ENCODE assay signal across 20 cellular contexts in the genomic region with DNA sequence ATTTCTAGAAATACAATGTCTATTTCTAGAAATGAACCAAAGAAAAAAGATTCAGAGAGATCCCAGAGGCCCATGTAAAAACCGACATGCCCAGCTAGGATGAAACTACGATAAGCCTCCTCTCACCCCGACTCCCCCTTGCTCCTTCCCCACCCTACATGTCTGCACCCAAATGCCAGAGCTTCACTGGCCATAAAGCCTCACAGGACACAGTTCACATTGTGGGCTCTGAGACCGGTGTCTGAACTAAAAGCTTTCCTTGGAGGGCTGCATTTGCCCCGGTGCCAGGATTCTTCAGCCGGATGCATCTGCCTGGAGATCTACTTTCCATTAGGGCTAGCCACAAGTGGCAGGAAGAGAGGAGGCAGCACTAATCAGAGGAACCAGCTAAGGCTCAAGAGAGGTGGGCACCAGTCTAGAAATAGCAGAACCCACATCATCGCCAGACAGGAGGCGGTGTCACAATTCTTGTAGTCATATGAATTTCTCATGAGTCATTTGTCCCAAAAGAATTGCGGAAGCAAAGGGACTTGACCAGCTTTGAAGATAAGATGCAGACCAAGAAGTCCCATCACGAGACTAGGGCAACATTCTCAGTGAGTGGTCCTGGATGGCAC.
A peak's percentile ranks its signal among the peaks of the same experiment; 100 is the strongest.
DNase-seq lines count a peak whose midpoint lies in the region; TF ChIP-seq lines count a peak whose summit lies in the region.
"Had no signal": no experiment of that assay in that cellular context is flagged by ENCODE, and none has a peak within 500 bp of the region (broad histone marks: within the 10 kb centered on the region; RNA-seq: fewer than 3 reads in every experiment).

No MANE protein-coding gene starts in this region.

- H3K27ac ChIP-seq in cingulate gyrus (ENCODE audit: low read depth, low read length) = peak overlapping the region; percentile 69
- H3K27ac ChIP-seq in trophoblast cell (ENCODE audit: low read depth, low read length) = no peak overlapping the region
- H3K27ac ChIP-seq in ovary = no peak overlapping the region
- no peak overlapping the region for H3K27ac ChIP-seq in H9 (ENCODE audit: insufficient read length, low read depth, low read length)
- H3K27ac ChIP-seq: SJCRH30 had no signal

- no peak overlapping the region for H2AFZ ChIP-seq in trophoblast cell (ENCODE audit: insufficient read depth, low read length, poor library complexity)
- H2AFZ ChIP-seq in H9 (ENCODE audit: low read length) = no peak overlapping the region

- peaks cover 3% of the 10 kb centered on the region for H3K27me3 Mint-ChIP-seq in H9 (ENCODE audit: low read depth)
- H3K27me3 Mint-ChIP-seq: activated naive CD4-positive, alpha-beta T cell treated with anti-CD3 and anti-CD28 coated beads, Interleukin-2, amount 50 U/mL, for 24 hours; brain had no signal

- no peak overlapping the region for H2BK12ac ChIP-seq in trophoblast cell (ENCODE audit: low read length)
- H2BK12ac ChIP-seq in H9 (ENCODE audit: insufficient read length, low read depth, low read length) = no peak overlapping the region

- H3K4me1 Mint-ChIP-seq in H9 = peaks cover 0 to 4% of the 10 kb centered on the region in 2 experiments; a peak in 2 of 4 replicates
- H3K4me1 Mint-ChIP-seq: activated naive CD4-positive, alpha-beta T cell treated with anti-CD3 and anti-CD28 coated beads, Interleukin-2, amount 50 U/mL, for 24 hours; brain had no signal

- no peak overlapping the region for H4K12ac ChIP-seq in trophoblast cell (ENCODE audit: low read depth, low read length)

- H2BK5ac ChIP-seq in trophoblast cell (ENCODE audit: low read depth, low read length, poor library complexity) (no peak overlapping the region), H9 (ENCODE audit: insufficient read length, low read length) (no peak overlapping the region)

- H2AK5ac ChIP-seq in trophoblast cell (ENCODE audit: low read length) (no peak overlapping the region), H9 (ENCODE audit: insufficient read length, low read length) (no peak overlapping the region)

- H3K79me1 ChIP-seq in trophoblast cell (ENCODE audit: low read length) = no peaks in the 10 kb centered on the region
- H3K79me1 ChIP-seq in H9 (ENCODE audit: insufficient read depth, low read depth, low read length, poor library complexity, severe bottlenecking) = no peaks in the 10 kb centered on the region

- TF ChIP-seq POLR2A in ovary (IDR thresholded peaks at IDR 0.05) = no peak

- H3K23ac ChIP-seq in trophoblast cell (ENCODE audit: low read length) = no peak overlapping the region
- no peak overlapping the region for H3K23ac ChIP-seq in H9 (ENCODE audit: insufficient read length, low read depth, low read length)

- H3K79me2 ChIP-seq in trophoblast cell (ENCODE audit: control insufficient read depth, insufficient read depth, low read length, poor library complexity) (no peaks in the 10 kb centered on the region), H9 (ENCODE audit: insufficient read depth, low read length) (no peaks in the 10 kb centered on the region)

- H2BK15ac ChIP-seq in H9 (ENCODE audit: low read depth, low read length) = no peak overlapping the region

- H3K14ac ChIP-seq in trophoblast cell (ENCODE audit: low read length) (no peak overlapping the region), H9 (ENCODE audit: insufficient read depth, low read length) (no peak overlapping the region)

- H4K20me1 ChIP-seq in H9 (ENCODE audit: control insufficient read depth, insufficient read depth, insufficient read length) = no peaks in the 10 kb centered on the region

- no peak overlapping the region for H3T11ph ChIP-seq in H9 (ENCODE audit: low read length)

- H2BK20ac ChIP-seq in H9 (ENCODE audit: low read depth, low read length, poor library complexity, severe bottlenecking) = no peak overlapping the region

- H3K4me1 ChIP-seq in trophoblast cell (ENCODE audit: control insufficient read depth in 1 of 2, insufficient read depth in 2 of 2, low read length in 2 of 2) (no peaks in the 10 kb centered on the region), ovary (ENCODE audit: insufficient read depth) (no peaks in the 10 kb centered on the region), H9 (ENCODE audit: insufficient read depth, low read length) (no peaks in the 10 kb centered on the region)
- H3K4me1 ChIP-seq: SJCRH30 had no signal

- H3K18ac ChIP-seq in trophoblast cell (ENCODE audit: low read length) (no peak overlapping the region), H9 (ENCODE audit: insufficient read length, low read depth, low read length) (no peak overlapping the region)

- no peak overlapping the region for H3K56ac ChIP-seq in H9 (ENCODE audit: insufficient read length, low read depth, low read length)

- H3K4me2 ChIP-seq in trophoblast cell (ENCODE audit: low read length) = no peak overlapping the region
- no peak overlapping the region for H3K4me2 ChIP-seq in H9 (ENCODE audit: insufficient read depth, insufficient read length, low read length)

- TF ChIP-seq CTCF in ovary (IDR thresholded peaks at IDR 0.05) = no peak
- TF ChIP-seq CTCF in H9 (conservative IDR thresholded peaks at IDR 0.05) = no peak

- no peaks in the 10 kb centered on the region for H3K27me3 ChIP-seq in trophoblast cell (ENCODE audit: insufficient read depth, low read length)
- no peaks in the 10 kb centered on the region for H3K27me3 ChIP-seq in ovary
- H3K27me3 ChIP-seq in H9 (ENCODE audit: insufficient read depth, low read length) = no peaks in the 10 kb centered on the region

- H3K27ac Mint-ChIP-seq in H9 = no peak overlapping the region
- H3K27ac Mint-ChIP-seq: activated naive CD4-positive, alpha-beta T cell treated with anti-CD3 and anti-CD28 coated beads, Interleukin-2, amount 50 U/mL, for 24 hours; brain; CD4-positive, alpha-beta T cell had no signal

- H4K8ac ChIP-seq in trophoblast cell (ENCODE audit: low read depth, low read length) (no peak overlapping the region), H9 (replicated peaks; ENCODE audit: insufficient read length, low read depth, low read length) (no peak overlapping the region)

- H3K9me3 ChIP-seq in trophoblast cell (ENCODE audit: insufficient read depth, low read depth, low read length) (peaks cover 3% of the 10 kb centered on the region), ovary (no peaks in the 10 kb centered on the region), H9 (ENCODE audit: control insufficient read depth, low read depth, low read length) (no peaks in the 10 kb centered on the region)
- H3K9me3 ChIP-seq: SJCRH30 had no signal

- H3K4ac ChIP-seq in trophoblast cell (ENCODE audit: low read depth, low read length) (no peak overlapping the region), H9 (ENCODE audit: low read depth, low read length) (no peak overlapping the region)

- H4K91ac ChIP-seq in trophoblast cell (ENCODE audit: low read depth, low read length) (no peak overlapping the region), H9 (ENCODE audit: insufficient read length, low read depth, low read length) (no peak overlapping the region)

- no peaks in the 10 kb centered on the region for H3K23me2 ChIP-seq in H9 (ENCODE audit: insufficient read length, low read depth, low read length, poor library complexity, severe bottlenecking)

- H3K36me3 ChIP-seq in trophoblast cell (ENCODE audit: control insufficient read depth in 1 of 2, insufficient read depth in 2 of 2, low read length in 2 of 2) (no peaks in the 10 kb centered on the region), ovary (no peaks in the 10 kb centered on the region)
- H3K36me3 ChIP-seq: SJCRH30 had no signal

- no peak overlapping the region for H3K9ac ChIP-seq in trophoblast cell (ENCODE audit: low read length)
- H3K9ac ChIP-seq in H9 (ENCODE audit: extremely low read depth, insufficient read length, low read length) = no peak overlapping the region

- H2BK120ac ChIP-seq in trophoblast cell (ENCODE audit: insufficient read depth, low read length, poor library complexity) (no peak overlapping the region), H9 (ENCODE audit: low read depth, low read length, poor library complexity, severe bottlenecking) (no peak overlapping the region)

- intact Hi-C loops in ovary (cut with DNase I) = no loop called here

- DNase-seq in GDM1 (lab: John Stamatoyannopoulos, UW) (peak; percentile 90), OCI-M1 (lab: John Stamatoyannopoulos, UW) (peak; percentile 75), trophoblast cell (peak; percentile 30 to 75), ovary (no peak), H9 (no peak), middle frontal gyrus (ENCODE audit: extremely low spot score, low spot score) (no peak)
- no peak for DNase-seq in activated effector memory CD4-positive, alpha-beta T cell treated with anti-CD3 and anti-CD28 coated beads, Interleukin-2, amount 50 U/mL, for 16 hours
- DNase-seq: activated CD4-positive, alpha-beta T cell treated with anti-CD3 and anti-CD28 coated beads, Interleukin-2, amount 50 U/mL, for 1 hour; CD4-positive, alpha-beta T cell; DND-41; hippocampal formation; left colon; NCI-H146; NCI-H226; SJCRH30; stimulated activated naive CD4-positive, alpha-beta T cell treated with Interleukin-2 at 50 U/mL for 16 hours; T1000 had no signal

- H3K4me3 Mint-ChIP-seq in H9 = no peak overlapping the region
- H3K4me3 Mint-ChIP-seq: activated naive CD4-positive, alpha-beta T cell treated with anti-CD3 and anti-CD28 coated beads, Interleukin-2, amount 50 U/mL, for 24 hours; brain; CD4-positive, alpha-beta T cell had no signal

- H3K36me3 Mint-ChIP-seq in H9 (ENCODE audit: insufficient read depth in 1 of 3, low read depth in 3 of 3) = no peaks in the 10 kb centered on the region
- H3K36me3 Mint-ChIP-seq: activated naive CD4-positive, alpha-beta T cell treated with anti-CD3 and anti-CD28 coated beads, Interleukin-2, amount 50 U/mL, for 24 hours; brain had no signal

- H3K4me3 ChIP-seq in trophoblast cell (ENCODE audit: low read depth, low read length) = no peak overlapping the region
- no peak overlapping the region for H3K4me3 ChIP-seq in ovary
- H3K4me3 ChIP-seq: SJCRH30 had no signal

- WGBS in trophoblast cell (ENCODE audit: extremely low coverage, insufficient coverage, insufficient read length) = no CpG with 5 or more reads among the region's 10 CpGs
- WGBS in ovary, 3 donors = 79 to 91% (median 82%) methylated on average over 10 of the region's 10 CpGs
- no CpG with 5 or more reads among the region's 10 CpGs for WGBS in H9 (ENCODE audit: extremely low coverage, insufficient read length, low lambda C conversion rate)

- no peak overlapping the region for H4K5ac ChIP-seq in H9 (ENCODE audit: insufficient read length, low read depth, low read length)

- no peak for TF ChIP-seq EP300 in ovary (IDR thresholded peaks at IDR 0.05)

- H3K9me3 Mint-ChIP-seq in H9 = no peaks in the 10 kb centered on the region
- H3K9me3 Mint-ChIP-seq: activated naive CD4-positive, alpha-beta T cell treated with anti-CD3 and anti-CD28 coated beads, Interleukin-2, amount 50 U/mL, for 24 hours; brain; CD4-positive, alpha-beta T cell had no signal

Comparison
In these comparisons a context has a peak if more than half of its experiments do, and no peak if none do; other contexts are left out.
1. DNase-seq: peak in GDM1 (single experiment), OCI-M1 (single experiment) and trophoblast cell (2 of 2); none in ovary (0 of 5), activated effector memory CD4-positive, alpha-beta T cell treated with anti-CD3 and anti-CD28 coated beads, Interleukin-2, amount 50 U/mL, for 16 hours (single experiment), H9 (single experiment) and middle frontal gyrus (single experiment).